Comparison of ENCODE assay signal across 9 cellular contexts in the genomic region with DNA sequence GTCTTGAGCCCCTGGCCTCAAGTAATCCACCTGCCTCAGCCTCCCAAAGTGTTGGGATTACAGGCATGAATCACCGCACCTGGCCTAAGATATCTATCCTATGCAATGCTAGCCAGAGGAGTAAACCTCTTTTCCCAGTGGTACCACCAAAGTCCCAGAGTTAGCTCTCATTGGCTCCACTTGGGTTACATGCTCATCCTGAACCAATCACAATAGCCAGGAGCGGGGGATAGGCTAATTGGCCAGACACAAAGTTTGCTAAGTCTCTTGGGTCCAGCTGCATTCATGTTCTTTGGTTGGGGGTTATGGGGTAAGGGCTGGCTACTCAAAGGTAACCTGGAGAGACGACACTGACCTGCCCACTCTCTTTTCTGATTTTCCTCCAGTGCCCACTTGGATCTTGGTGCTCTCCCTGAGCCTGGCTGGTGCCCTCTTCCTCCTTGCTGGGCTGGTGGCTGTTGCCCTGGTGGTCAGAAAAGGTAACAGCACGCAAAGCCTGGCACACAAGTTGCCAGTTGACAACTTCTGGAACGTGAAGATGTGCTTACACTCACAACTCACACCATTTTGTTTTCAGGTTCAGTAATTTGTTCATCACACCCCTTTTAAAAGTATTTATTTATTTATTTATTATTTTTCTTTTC. TPM values are rescaled to one million over a fixed set of nuclear protein-coding genes. Genes with fewer than 3 reads are reported as not detected.
DNase-seq lines count a peak whose midpoint lies in the region; ATAC-seq and TF ChIP-seq lines count a peak whose summit lies in the region.
"Had no signal": no experiment of that assay in that cellular context is flagged by ENCODE, and none has a peak within 500 bp of the region (broad histone marks: within the 10 kb centered on the region; RNA-seq: fewer than 3 reads in every experiment).

No MANE protein-coding gene starts in this region.

- H3K36me3 Mint-ChIP-seq in activated CD4-positive, alpha-beta memory T cell treated with anti-CD3 and anti-CD28 coated beads for 36 hours: no peaks in the 10 kb centered on the region

- DNase-seq in CD1c-positive myeloid dendritic cell (ENCODE audit: extremely low spot score) (peak; percentile 61), H7 (peak; percentile 64), right lobe of liver (no peak), posterior cingulate gyrus (no peak), hepatic stellate cell (ENCODE audit: low spot score) (no peak)
- DNase-seq in activated CD4-positive, alpha-beta memory T cell treated with anti-CD3 and anti-CD28 coated beads for 36 hours: peak; percentile 47

- H3K27me3 Mint-ChIP-seq in activated CD4-positive, alpha-beta memory T cell treated with anti-CD3 and anti-CD28 coated beads for 36 hours: no peaks in the 10 kb centered on the region

- ATAC-seq in right lobe of liver (peak in 2 of 4 donors; percentile 43 to 54), HG02973 (IDR thresholded peaks at IDR 0.05; ENCODE audit: unreplicated experiment) (no peak), HG03108 (IDR thresholded peaks at IDR 0.05; ENCODE audit: unreplicated experiment) (no peak)

- no peak overlapping the region for H3K4me3 Mint-ChIP-seq in activated CD4-positive, alpha-beta memory T cell treated with anti-CD3 and anti-CD28 coated beads for 36 hours

- H3K4me1 ChIP-seq in right lobe of liver: no peaks in the 10 kb centered on the region

- intact Hi-C loops in activated CD4-positive, alpha-beta memory T cell treated with anti-CD3 and anti-CD28 coated beads for 36 hours (cut with micrococcal nuclease): no loop called here
- intact Hi-C loops in right lobe of liver (cut with DNase I) (no loop called here), posterior cingulate gyrus (cut with DNase I) (no loop called here)

- TF ChIP-seq POLR2A in right lobe of liver (IDR thresholded peaks at IDR 0.05): no peak

- H3K4me3 ChIP-seq in H7 (ENCODE audit: insufficient read depth, low read depth, low read length) (no peak overlapping the region), right lobe of liver (no peak overlapping the region)

- POLR2A ChIA-PET in activated CD4-positive, alpha-beta memory T cell treated with anti-CD3 and anti-CD28 coated beads for 36 hours (lab: Charles Lee): no interaction called here

- TF ChIP-seq CTCF in right lobe of liver (IDR thresholded peaks at IDR 0.05): peak; percentile 16 to 46 (median 33)

- no peaks in the 10 kb centered on the region for H3K9me3 ChIP-seq in right lobe of liver

- CTCF ChIA-PET in activated CD4-positive, alpha-beta memory T cell treated with anti-CD3 and anti-CD28 coated beads for 36 hours (lab: Charles Lee): interaction anchor here (0.6 to 3.7 kb wide), 5 partner anchors 8 to 138 kb away, joined by 3 to 45 read pairs (median 6); a partner anchor contains a TSS

- WGBS in right lobe of liver (ENCODE audit: insufficient coverage, low coverage, low lambda C conversion rate, missing lambda C conversion rate): 63% methylated on average over 5 of the region's 5 CpGs

- peaks cover 4% of the 10 kb centered on the region for H3K4me1 Mint-ChIP-seq in activated CD4-positive, alpha-beta memory T cell treated with anti-CD3 and anti-CD28 coated beads for 36 hours (ENCODE audit: low read depth)

- no peak overlapping the region for H3K27ac Mint-ChIP-seq in activated CD4-positive, alpha-beta memory T cell treated with anti-CD3 and anti-CD28 coated beads for 36 hours

- H3K27me3 ChIP-seq in H7 (ENCODE audit: control insufficient read depth, insufficient read depth, low read length) (no peaks in the 10 kb centered on the region), right lobe of liver (no peaks in the 10 kb centered on the region)

- H3K27ac ChIP-seq in right lobe of liver: no peak overlapping the region
- H3K27ac ChIP-seq: VCaP had no signal

- H3K36me3 ChIP-seq in H7 (replicated peaks; ENCODE audit: control insufficient read depth, insufficient read depth, low read length) (no peaks in the 10 kb centered on the region), right lobe of liver (no peaks in the 10 kb centered on the region)

- H3K9me3 Mint-ChIP-seq in activated CD4-positive, alpha-beta memory T cell treated with anti-CD3 and anti-CD28 coated beads for 36 hours: no peaks in the 10 kb centered on the region

RNA-seq across cellular contexts. Expression of a gene that starts 7.8 kb away (rescaled TPM):
- total RNA-seq in H7 (2014; rRNA removed; shearing (Covaris generic)): 0.59 and 5.0 TPM in 2 replicates
- total RNA-seq in activated CD4-positive, alpha-beta memory T cell treated with anti-CD3 and anti-CD28 coated beads for 36 hours: 1 to 10 TPM; 1.4 to 1.7 TPM
- 1 to 10 TPM in 5 of 6 experiments, under 1 TPM in 1; 0.58 to 2.7 (median 1.4) TPM for total RNA-seq in right lobe of liver

RNA-seq across cellular contexts. Expression of a gene that starts 15.4 kb away (rescaled TPM):
- total RNA-seq in H7 (2014; rRNA removed; shearing (Covaris generic)): 117 and 151 TPM in 2 replicates
- 10 to 100 TPM; 75.0 to 78.3 TPM for total RNA-seq in activated CD4-positive, alpha-beta memory T cell treated with anti-CD3 and anti-CD28 coated beads for 36 hours
- 10 to 100 TPM; 13.7 to 20.5 (median 17.5) TPM for total RNA-seq in right lobe of liver

RNA-seq across cellular contexts. Expression of a gene that starts 20.0 kb away (rescaled TPM):
- total RNA-seq in H7 (2014; rRNA removed; shearing (Covaris generic)): 49.5 and 50.3 TPM in 2 replicates
- 10 to 100 TPM; 18.8 to 19.1 TPM for total RNA-seq in activated CD4-positive, alpha-beta memory T cell treated with anti-CD3 and anti-CD28 coated beads for 36 hours
- total RNA-seq in right lobe of liver: 10 to 100 TPM; 19.1 to 24.1 (median 21.7) TPM

Comparison
In these comparisons a context has a peak if more than half of its experiments do, and no peak if none do; other contexts are left out.
1. DNase-seq: peak in CD1c-positive myeloid dendritic cell (single experiment), H7 (single experiment) and activated CD4-positive, alpha-beta memory T cell treated with anti-CD3 and anti-CD28 coated beads for 36 hours (single experiment); none in right lobe of liver (0 of 3), posterior cingulate gyrus (0 of 10) and hepatic stellate cell (single experiment).